Comparison of ENCODE assay signal across 31 cellular contexts in genomic region chr18:72819050-72819449, GRCh38. TPM values are rescaled to one million over a fixed set of nuclear protein-coding genes. Genes with fewer than 3 reads are reported as not detected.
"Had no signal": no experiment of that assay in that cellular context is flagged by ENCODE, and none has a peak within 500 bp of the region (broad histone marks: within the 10 kb centered on the region; RNA-seq: fewer than 3 reads in every experiment).

No MANE protein-coding gene starts in this region.

- H3K4me1 ChIP-seq: breast epithelium, colonic mucosa, SJSA1 had no signal

- H3K27ac ChIP-seq: breast epithelium, colonic mucosa, SJSA1 had no signal

- DNase-seq: activated CD4-positive, alpha-beta T cell treated with anti-CD3 and anti-CD28 coated beads for 48 hours; activated CD4-positive, alpha-beta T cell treated with anti-CD3 and anti-CD28 coated beads, Interleukin-2, amount 50 U/mL, for 4 hours; activated CD4-positive, CD25-positive, alpha-beta regulatory T cell treated with anti-CD3 and anti-CD28 coated beads, Interleukin-2, amount 50 U/mL, for 72 hours; activated CD8-positive, alpha-beta memory T cell treated with anti-CD3 and anti-CD28 coated beads, Interleukin-2, amount 50 U/mL, for 48 hours; activated CD8-positive, alpha-beta T cell treated with anti-CD3 and anti-CD28 coated beads, Interleukin-2, amount 10 ng/mL, durations not matched to agents 7 days and 5 days; activated naive CD4-positive, alpha-beta T cell; activated T-cell treated with anti-CD3 and anti-CD28 coated beads, Interleukin-2, amount 50 U/mL, for 1 hour; aorta; caudate nucleus; colonic mucosa; Karpas-422; NCI-H1105; NCI-H1436; NCI-H1694 treated with DMSO at 0.1 percent for 48 hours; NCI-H2029 treated with DMSO at 0.1 percent for 48 hours; NCI-H2171 treated with DMSO at 0.1 percent for 48 hours; NCI-H345; NCI-H510A; NCI-H526 treated with DMSO at 0.1 percent for 48 hours; RPMI8226; SHP77 had no signal

- H3K27me3 Mint-ChIP-seq: activated naive CD4-positive, alpha-beta T cell treated with anti-CD3 and anti-CD28 coated beads, Interleukin-2, amount 50 U/mL, for 24 hours had no signal

- H3K27me3 ChIP-seq: breast epithelium, colonic mucosa, SJSA1 had no signal

- H3K27ac Mint-ChIP-seq: activated CD8-positive, alpha-beta T cell treated with anti-CD3 and anti-CD28 coated beads, Interleukin-2, amount 10 ng/mL, durations not matched to agents 7 days and 5 days; activated naive CD4-positive, alpha-beta T cell treated with anti-CD3 and anti-CD28 coated beads, Interleukin-2, amount 50 U/mL, for 24 hours; T-helper 1 cell treated with Interleukin-12 subunit alpha and Interleukin-12 subunit beta and Interleukin-4 antibody, amounts not matched to agents 30 μg/mL and 1 μg/mL, for 36 hours; WTC11 had no signal

- H3K4me1 Mint-ChIP-seq: activated naive CD4-positive, alpha-beta T cell treated with anti-CD3 and anti-CD28 coated beads, Interleukin-2, amount 50 U/mL, for 24 hours had no signal

- H3K9me3 Mint-ChIP-seq: activated naive CD4-positive, alpha-beta T cell treated with anti-CD3 and anti-CD28 coated beads, Interleukin-2, amount 50 U/mL, for 24 hours; T-helper 1 cell treated with Interleukin-12 subunit alpha and Interleukin-12 subunit beta and Interleukin-4 antibody, amounts not matched to agents 30 μg/mL and 1 μg/mL, for 36 hours; WTC11 had no signal

- H3K4me3 Mint-ChIP-seq: activated CD8-positive, alpha-beta T cell treated with anti-CD3 and anti-CD28 coated beads, Interleukin-2, amount 10 ng/mL, durations not matched to agents 7 days and 5 days; activated naive CD4-positive, alpha-beta T cell treated with anti-CD3 and anti-CD28 coated beads, Interleukin-2, amount 50 U/mL, for 24 hours; T-helper 1 cell treated with Interleukin-12 subunit alpha and Interleukin-12 subunit beta and Interleukin-4 antibody, amounts not matched to agents 30 μg/mL and 1 μg/mL, for 36 hours; WTC11 had no signal

- H3K36me3 Mint-ChIP-seq: activated naive CD4-positive, alpha-beta T cell treated with anti-CD3 and anti-CD28 coated beads, Interleukin-2, amount 50 U/mL, for 24 hours; WTC11 had no signal

- ATAC-seq: activated CD8-positive, alpha-beta T cell treated with anti-CD3 and anti-CD28 coated beads, Interleukin-2, amount 10 ng/mL, durations not matched to agents 7 days and 5 days; K562; Panc1; SK-N-SH treated with all-trans-retinoic acid at 6 μM for 48 hours; WTC11 had no signal

RNA-seq across cellular contexts. Expression of gene NETO1, which starts 48.7 kb away (rescaled TPM):
- total RNA-seq: activated CD8-positive, alpha-beta T cell treated with anti-CD3 and anti-CD28 coated beads, Interleukin-2, amount 10 ng/mL, durations not matched to agents 7 days and 5 days; colonic mucosa; K562; M059J; OCI-LY7; SJSA1 had no signal
- polyA plus RNA-seq: aorta, K562 had no signal
